Comparison of ENCODE assay signal across 10 cellular contexts in genomic region chr12:13962699-13963098, GRCh38. TPM values are rescaled to one million over a fixed set of nuclear protein-coding genes. Genes with fewer than 3 reads are reported as not detected.
DNase-seq lines count a peak whose midpoint lies in the region; ATAC-seq and TF ChIP-seq lines count a peak whose summit lies in the region.
"Had no signal": no experiment of that assay in that cellular context is flagged by ENCODE, and none has a peak within 500 bp of the region (broad histone marks: within the 10 kb centered on the region; RNA-seq: fewer than 3 reads in every experiment).

No MANE protein-coding gene starts in this region.

- no TSS peak for BruUV-seq in Caco-2 (replicated peaks; lab: Mats Ljungman, UMichigan)

- no peaks in the 10 kb centered on the region for H3F3A ChIP-seq in GM23248 (ENCODE audit: insufficient read depth)

- H3K27me3 Mint-ChIP-seq in Caco-2 (ENCODE audit: insufficient read depth, unreplicated experiment), result no peaks in the 10 kb centered on the region

- no peaks in the 10 kb centered on the region for H3K4me1 ChIP-seq in Caco-2
- H3K4me1 ChIP-seq in GM23248 (ENCODE audit: insufficient read depth), result no peaks in the 10 kb centered on the region

- in situ Hi-C loops in GM23248 (cut with MboI), result no loop called here

- POLR2A ChIA-PET in Caco-2 (lab: Charles Lee), result no interaction called here

- 49 to 50% methylated on average over 8 of the region's 8 CpGs for WGBS in GM23248 (ENCODE audit: low coverage in 1 of 2, low lambda C conversion rate in 2 of 2, missing lambda C conversion rate in 2 of 2), 2 experiments

- H3K4me3 Mint-ChIP-seq in Caco-2 (ENCODE audit: unreplicated experiment), result no peak overlapping the region

- CTCF ChIA-PET in Caco-2 (lab: Charles Lee), result no interaction called here

- H3K27ac Mint-ChIP-seq in Caco-2 (ENCODE audit: unreplicated experiment), result no peak overlapping the region

- H3K79me2 ChIP-seq in GM23248 (ENCODE audit: insufficient read depth), result no peaks in the 10 kb centered on the region

- H3K9ac ChIP-seq in GM23248, result no peak overlapping the region
- H3K9ac ChIP-seq: KMS-11 had no signal

- H4K20me1 ChIP-seq in GM23248 (ENCODE audit: insufficient read depth), result no peaks in the 10 kb centered on the region

- no peak overlapping the region for H3K4me2 ChIP-seq in GM23248 (ENCODE audit: unreplicated experiment)
- H3K4me2 ChIP-seq: KMS-11 had no signal

- H3K9me3 ChIP-seq in Caco-2 (no peaks in the 10 kb centered on the region), GM23248 (ENCODE audit: low read depth) (no peaks in the 10 kb centered on the region)

- no peak overlapping the region for H3K27ac ChIP-seq in GM23248
- H3K27ac ChIP-seq: KMS-11 had no signal

- DNase-seq in Caco-2 (peak; percentile 59 to 65), GM23248 (peak; percentile 18), RPMI8226 (peak; percentile 21), islet precursor cell (peak; percentile 76), NCI-H345 (lab: John Stamatoyannopoulos, UW) (no peak), left ventricle myocardium superior (no peak)
- DNase-seq in activated CD4-positive, CD25-positive, alpha-beta regulatory T cell (lab: John Stamatoyannopoulos, UW), result no peak
- DNase-seq: stimulated activated naive CD8-positive, alpha-beta T cell treated with anti-CD3 and anti-CD28 coated beads, Interleukin-15, Interleukin-2, amounts not matched to agents 100 U/mL and 50 U/mL, for 24 hours had no signal

- no peak for ATAC-seq in left ventricle myocardium superior
- ATAC-seq in GM21619 (IDR thresholded peaks at IDR 0.05; ENCODE audit: unreplicated experiment), result no peak
- ATAC-seq: stimulated activated naive CD8-positive, alpha-beta T cell treated with anti-CD3 and anti-CD28 coated beads, Interleukin-15, Interleukin-2, amounts not matched to agents 100 U/mL and 50 U/mL, for 24 hours had no signal

- no peaks in the 10 kb centered on the region for H3K9me3 Mint-ChIP-seq in Caco-2 (ENCODE audit: unreplicated experiment)

- H3K9me2 ChIP-seq in GM23248 (ENCODE audit: insufficient read depth), result no peaks in the 10 kb centered on the region

- peaks cover 29% of the 10 kb centered on the region for H3K36me3 Mint-ChIP-seq in Caco-2 (ENCODE audit: insufficient read depth, unreplicated experiment)

- H3K4me3 ChIP-seq in Caco-2 (ENCODE audit: low read depth, low read length) (no peak overlapping the region), GM23248 (no peak overlapping the region)

- no peak overlapping the region for H2AFZ ChIP-seq in GM23248

- peaks cover 19% of the 10 kb centered on the region for H3K4me1 Mint-ChIP-seq in Caco-2 (ENCODE audit: low read depth, unreplicated experiment)

- TF ChIP-seq CTCF in Caco-2 (IDR thresholded peaks at IDR 0.05; ENCODE audit: insufficient read depth in 1 of 2, low read depth in 1 of 2, low read length in 1 of 2, severe bottlenecking in 1 of 2, unreplicated experiment in 1 of 2), result peak; percentile 70 to 85

- H3K27me3 ChIP-seq in Caco-2 (replicated peaks; ENCODE audit: control insufficient read depth, insufficient read depth, low read length), result no peaks in the 10 kb centered on the region
- no peaks in the 10 kb centered on the region; the same call in 1 of the 2 replicates for H3K27me3 ChIP-seq in GM23248 (replicated peaks; ENCODE audit: insufficient read depth)

- intact Hi-C loops in Caco-2 (cut with micrococcal nuclease; ENCODE audit: unreplicated experiment), result loop anchor here (1.0 kb wide), 2 partner anchors 20 to 223 kb away; no protein-coding TSS in a partner anchor
- intact Hi-C loops in left ventricle myocardium superior (cut with micrococcal nuclease), result no loop called here

- H3K36me3 ChIP-seq in Caco-2 (ENCODE audit: control insufficient read depth, insufficient read depth, low read length) (no peaks in the 10 kb centered on the region), GM23248 (ENCODE audit: low read depth) (no peaks in the 10 kb centered on the region)

RNA-seq across cellular contexts. Expression of gene GRIN2B, which starts 18.7 kb away (rescaled TPM):
- total RNA-seq in Caco-2 (2022) (23.4 and 24.4 TPM in 2 replicates), left ventricle myocardium superior (0.17 TPM)
- total RNA-seq in GM23248 (2014; rRNA removed; shearing (Covaris generic)), result not detected in 2 replicates
- under 0.01 TPM in 1 of 2 replicates, not detected in the other for polyA plus RNA-seq in GM23248 (2016; fragmentation: Nextera tagmentation; extraction: Ambion mirVana)

Comparison
In these comparisons a context has a peak if more than half of its experiments do, and no peak if none do; other contexts are left out.
1. DNase-seq: peak in Caco-2 (2 of 2), GM23248 (single experiment), RPMI8226 (single experiment) and islet precursor cell (single experiment); none in activated CD4-positive, CD25-positive, alpha-beta regulatory T cell (0 of 4), NCI-H345 (single experiment) and left ventricle myocardium superior (single experiment).
2. RNA of gene GRIN2B, which starts 18.7 kb away (total RNA-seq): 23.4 to 24.4 TPM in Caco-2; 0.17 TPM in left ventricle myocardium superior (single experiment) and not detected in GM23248; every median in the first group is over 10 times any median in the second.